12 cellular contexts compared by ENCODE assay signal in the genomic region with DNA sequence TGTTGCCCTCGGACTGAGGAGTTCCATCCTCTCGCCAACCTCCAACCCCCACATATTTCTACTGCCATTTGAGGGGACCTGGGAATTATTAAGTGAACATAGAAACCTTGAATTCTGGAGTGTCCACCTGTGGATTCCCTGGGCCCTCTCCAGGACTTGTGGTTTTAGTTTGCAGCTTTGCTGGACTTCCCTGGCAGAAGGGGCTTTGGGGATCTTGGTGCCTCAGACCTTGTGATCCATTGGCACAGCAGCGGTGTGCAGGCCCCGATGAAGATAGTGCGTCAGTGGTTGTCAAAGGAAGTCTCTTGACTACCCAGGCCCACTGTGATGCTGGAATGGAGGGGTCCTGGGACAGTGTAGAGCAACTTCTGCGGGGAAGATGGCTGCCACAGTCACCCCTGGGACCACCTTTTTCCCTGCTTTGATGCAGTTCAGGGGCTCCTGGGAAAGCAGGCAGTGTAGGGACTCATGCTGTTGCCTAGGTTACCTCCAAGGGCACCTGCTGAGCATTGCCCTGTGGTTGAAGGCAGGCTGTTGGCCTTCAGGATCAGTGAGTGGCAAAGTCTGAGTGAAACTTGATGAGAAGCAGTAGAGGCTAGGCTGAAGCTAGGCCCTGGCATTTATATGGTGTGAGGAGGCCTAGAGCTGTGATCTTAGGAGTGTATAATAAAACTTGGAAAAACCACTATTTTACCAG. TPM values are rescaled to one million over a fixed set of nuclear protein-coding genes. Genes with fewer than 3 reads are reported as not detected.
DNase-seq lines count a peak whose midpoint lies in the region; ATAC-seq, FAIRE-seq and TF ChIP-seq lines count a peak whose summit lies in the region.
"Had no signal": no experiment of that assay in that cellular context is flagged by ENCODE, and none has a peak within 500 bp of the region (broad histone marks: within the 10 kb centered on the region; RNA-seq: fewer than 3 reads in every experiment).

No MANE protein-coding gene starts in this region.

- no peak for ATAC-seq in body of pancreas
- ATAC-seq: HCT116 had no signal

- no peak for TF ChIP-seq RAD21 in liver (IDR thresholded peaks at IDR 0.05)

- H3K9ac ChIP-seq in liver (ENCODE audit: low read depth in 1 of 2, low read length in 2 of 2) (no peak overlapping the region), skeletal muscle tissue (ENCODE audit: low read depth in 1 of 3, low read length in 3 of 3) (peak overlapping the region in 2 of 3 donors; percentile 61 to 73), mesendoderm (ENCODE audit: low read length) (no peak overlapping the region)

- intact Hi-C loops in body of pancreas (cut with DNase I): no loop called here

- no peak overlapping the region for H2AK5ac ChIP-seq in mesendoderm (ENCODE audit: low read length)

- H4K8ac ChIP-seq in mesendoderm (ENCODE audit: low read depth, low read length): no peak overlapping the region

- H3K18ac ChIP-seq in mesendoderm (ENCODE audit: low read length): no peak overlapping the region

- no peak for TF ChIP-seq POLR2A in body of pancreas (IDR thresholded peaks at IDR 0.05)

- FAIRE-seq in HTR-8/SVneo (lab: Jason Lieb, UNC): no peak

- no peak overlapping the region for H3K4me2 ChIP-seq in mesendoderm (ENCODE audit: low read length)

- TF ChIP-seq CTCF in HFF-Myc (IDR thresholded peaks at IDR 0.05; ENCODE audit: low read depth, low read length, missing control alignments): no peak
- TF ChIP-seq CTCF in body of pancreas (IDR thresholded peaks at IDR 0.05): no peak
- TF ChIP-seq CTCF in liver (IDR thresholded peaks at IDR 0.05; ENCODE audit: low read depth, low read length, missing input control): no peak

- H3K9me3 ChIP-seq in body of pancreas (no peaks in the 10 kb centered on the region), liver (ENCODE audit: control insufficient read depth in 4 of 4, low read length in 3 of 4) (no peaks in the 10 kb centered on the region), skeletal muscle tissue (ENCODE audit: control insufficient read depth in 3 of 3, low read length in 3 of 3) (no peaks in the 10 kb centered on the region)

- H3K36me3 ChIP-seq in body of pancreas (replicated peaks in 1 of 2; ENCODE audit: insufficient read depth in 1 of 2, low read depth in 2 of 2) (no peaks in the 10 kb centered on the region), liver (ENCODE audit: control insufficient read depth in 4 of 4, insufficient read depth in 3 of 4, low read depth in 1 of 4, low read length in 3 of 4) (no peaks in the 10 kb centered on the region), skeletal muscle tissue (ENCODE audit: control insufficient read depth in 3 of 3, insufficient read depth in 3 of 3, low read length in 3 of 3) (no peaks in the 10 kb centered on the region), mesendoderm (ENCODE audit: control insufficient read depth, insufficient read depth, low read length) (no peaks in the 10 kb centered on the region)

- H4K5ac ChIP-seq in mesendoderm (ENCODE audit: low read length): no peak overlapping the region

- no peak for DNase-seq in HFF-Myc (ENCODE audit: extremely low read depth, low read depth)
- DNase-seq in body of pancreas: peak in 3 of 4 donors; percentile 2 to 23 (median 9)
- DNase-seq in HTR-8/SVneo (ENCODE audit: insufficient read length, low spot score): no peak
- DNase-seq in mesendoderm: no peak
- no peak for DNase-seq in G401 (ENCODE audit: low spot score)
- no peak for DNase-seq in SHP77 (lab: John Stamatoyannopoulos, UW)
- DNase-seq: activated CD4-positive, alpha-beta T cell treated with anti-CD3 and anti-CD28 coated beads for 1 hour; erythroblast; NCI-H2081 treated with DMSO at 0.1 percent for 48 hours had no signal

- H2BK5ac ChIP-seq in mesendoderm (ENCODE audit: low read length): no peak overlapping the region

- no peaks in the 10 kb centered on the region for H3K79me2 ChIP-seq in mesendoderm (ENCODE audit: control insufficient read depth, insufficient read depth, low read length)

- WGBS in body of pancreas, 2 donors: 85 to 92% methylated on average over 2 of the region's 6 CpGs
- WGBS in liver: 54% methylated on average over 6 of the region's 6 CpGs
- no CpG with 5 or more reads among the region's 6 CpGs for WGBS in mesendoderm (ENCODE audit: extremely low coverage, insufficient coverage, low lambda C conversion rate)

- no peak overlapping the region for H2BK120ac ChIP-seq in mesendoderm (ENCODE audit: low read depth, low read length)

- no peak overlapping the region for H2BK15ac ChIP-seq in mesendoderm (replicated peaks; ENCODE audit: low read depth)

- in situ Hi-C loops in G401 (cut with HindIII; ENCODE audit: low sequenced_read_pairs): no loop called here

- H3K23ac ChIP-seq in mesendoderm (ENCODE audit: low read length): no peak overlapping the region

- H3K4me3 ChIP-seq in HFF-Myc (replicated peaks; ENCODE audit: low read depth, low read length) (peak overlapping the region; percentile 49; the same call in 1 of the 2 replicates), body of pancreas (no peak overlapping the region), liver (ENCODE audit: low read depth in 1 of 3, low read length in 3 of 3) (peak overlapping the region; percentile 26 to 75 (median 74)), skeletal muscle tissue (ENCODE audit: low read length in 3 of 3) (peak overlapping the region in 1 of 3 donors; percentile 70), mesendoderm (ENCODE audit: low read length) (no peak overlapping the region)

- H3K79me1 ChIP-seq in mesendoderm (ENCODE audit: low read length): no peaks in the 10 kb centered on the region

- no peaks in the 10 kb centered on the region for H3K27me3 ChIP-seq in body of pancreas
- no peaks in the 10 kb centered on the region for H3K27me3 ChIP-seq in liver (ENCODE audit: control insufficient read depth in 4 of 4, insufficient read depth in 4 of 4, low read length in 3 of 4)
- peaks cover 0 to 11% (median 0%) of the 10 kb centered on the region in 3 donors for H3K27me3 ChIP-seq in skeletal muscle tissue (ENCODE audit: control insufficient read depth in 3 of 3, insufficient read depth in 3 of 3, low read length in 3 of 3)
- no peaks in the 10 kb centered on the region for H3K27me3 ChIP-seq in mesendoderm (ENCODE audit: insufficient read depth, low read length, poor library complexity)

- H3K27ac ChIP-seq in body of pancreas: peak overlapping the region in 3 of 4 donors; percentile 45 to 66 (median 62)
- peak overlapping the region in 1 of 2 donors; percentile 93 for H3K27ac ChIP-seq in liver (ENCODE audit: low read depth in 1 of 2, low read length in 2 of 2)
- H3K27ac ChIP-seq in skeletal muscle tissue (ENCODE audit: low read depth, low read length): no peak overlapping the region
- H3K27ac ChIP-seq in mesendoderm (ENCODE audit: low read depth, low read length): no peak overlapping the region

- no peak overlapping the region for H3K4ac ChIP-seq in mesendoderm (ENCODE audit: low read depth, low read length)

- H3K56ac ChIP-seq in mesendoderm (ENCODE audit: low read length): no peak overlapping the region

- H3K4me1 ChIP-seq in body of pancreas (peaks cover 6% of the 10 kb centered on the region), liver (ENCODE audit: control insufficient read depth in 4 of 4, insufficient read depth in 4 of 4, low read length in 3 of 4) (peaks cover 2 to 40% (median 22%) of the 10 kb centered on the region in 4 donors), skeletal muscle tissue (ENCODE audit: control insufficient read depth in 3 of 3, insufficient read depth in 3 of 3, low read length in 3 of 3) (peaks cover 9 to 13% (median 10%) of the 10 kb centered on the region in 3 donors), mesendoderm (ENCODE audit: control insufficient read depth, low read depth, low read length) (no peaks in the 10 kb centered on the region)

TF ChIP-seq in liver, 16 proteins besides CTCF, POLR2A, EP300 and RAD21:
- TF ChIP-seq HNF4A (conservative IDR thresholded peaks at IDR 0.05) (no peak), YY1 (IDR thresholded peaks at IDR 0.05) (no peak), RXRA (IDR thresholded peaks at IDR 0.05) (no peak)

RNA-seq across cellular contexts. Expression of a gene that starts 2.1 kb away (rescaled TPM):
- total RNA-seq in body of pancreas: 1 to 10 TPM; 2.9 to 7.3 TPM
- 10 to 100 TPM; 10.0 to 24.1 TPM for total RNA-seq in liver
- 10 to 100 TPM; 19.7 to 32.7 TPM for polyA plus RNA-seq in liver
- 12.5 TPM for total RNA-seq in skeletal muscle tissue
- 11.1 TPM for polyA plus RNA-seq in mesendoderm (2013, experiment 1 of 2)
- 11.2 TPM for polyA plus RNA-seq in mesendoderm (2013, experiment 2 of 2)
- 10.5 and 13.5 TPM in 2 replicates for total RNA-seq in G401 (2014; rRNA removed; shearing (Covaris generic))

Comparison
In these comparisons a context has a peak if more than half of its experiments do, and no peak if none do; other contexts are left out.
1. DNase-seq: peak in body of pancreas (3 of 4); none in HFF-Myc (single experiment), HTR-8/SVneo (single experiment), mesendoderm (single experiment), G401 (single experiment) and SHP77 (0 of 2).
2. H3K4me3 ChIP-seq: peak in HFF-Myc (single experiment) and liver (3 of 3); none in body of pancreas (0 of 2) and mesendoderm (single experiment).
3. H3K27ac ChIP-seq: peak in body of pancreas (3 of 4); none in skeletal muscle tissue (single experiment) and mesendoderm (single experiment).
4. H3K9ac ChIP-seq: peak in skeletal muscle tissue (2 of 3); none in liver (0 of 2) and mesendoderm (single experiment).